In the genomic region with DNA sequence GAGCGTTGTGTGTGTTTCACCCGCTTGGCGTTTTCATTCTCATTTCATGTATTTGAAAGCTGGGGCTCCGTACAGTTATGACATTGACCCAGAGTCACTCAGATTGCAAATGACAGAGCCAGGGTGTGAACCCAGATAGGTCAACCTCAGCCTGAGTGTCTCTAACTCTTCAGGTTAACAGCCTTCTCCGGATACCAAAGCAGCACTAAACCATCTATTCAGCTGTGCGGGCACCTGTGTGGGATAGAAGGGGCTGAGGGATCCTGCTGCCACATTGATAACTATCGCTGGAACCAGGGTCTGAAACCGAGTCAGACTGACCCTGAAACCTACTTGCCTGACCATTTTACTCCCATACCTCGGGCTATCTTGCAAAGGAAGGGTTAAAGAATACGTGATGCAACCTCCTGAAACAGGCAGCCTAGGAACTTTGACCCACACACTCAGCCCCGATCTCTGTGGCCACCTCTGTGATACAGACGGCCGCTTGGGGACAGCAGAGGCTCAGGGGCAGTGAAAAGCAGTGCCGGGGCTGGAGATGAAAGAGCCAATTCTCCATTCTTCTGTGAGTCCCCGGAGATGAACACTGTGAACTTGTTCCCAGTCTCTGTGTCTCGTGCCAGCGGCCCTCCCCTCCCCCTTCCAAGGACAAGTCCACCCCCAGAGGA, we compare ENCODE assay signal across 8 cellular contexts.
DNase-seq lines count a peak whose midpoint lies in the region; ATAC-seq and TF ChIP-seq lines count a peak whose summit lies in the region.

No MANE protein-coding gene starts in this region.

- peaks cover 8% of the 10 kb centered on the region for H3K4me1 ChIP-seq in body of pancreas

- peak; percentile 85 for ATAC-seq in body of pancreas
- ATAC-seq in stimulated activated naive CD8-positive, alpha-beta T cell treated with anti-CD3 and anti-CD28 coated beads, Interleukin-15, amount 100 ng/mL, for 72 hours, result peak; percentile 84
- ATAC-seq in HG02870 (IDR thresholded peaks at IDR 0.05; ENCODE audit: unreplicated experiment), result no peak

- peak; percentile 57 for DNase-seq in EL
- peak; percentile 70 to 77 (median 76) for DNase-seq in body of pancreas
- peak; percentile 84 for DNase-seq in iPS-NIHi7 (ENCODE audit: extremely low spot score)
- DNase-seq in stimulated activated naive CD8-positive, alpha-beta T cell treated with anti-CD3 and anti-CD28 coated beads, Interleukin-15, amount 100 ng/mL, for 72 hours, result peak; percentile 9 to 44
- DNase-seq in SK-N-DZ (ENCODE audit: low spot score), result no peak
- DNase-seq in NCI-H524 treated with DMSO at 0.1 percent for 48 hours (lab: John Stamatoyannopoulos, UW), result no peak

- H3K9me3 Mint-ChIP-seq in stimulated activated naive CD8-positive, alpha-beta T cell treated with anti-CD3 and anti-CD28 coated beads, Interleukin-15, amount 100 ng/mL, for 72 hours, result no peaks in the 10 kb centered on the region

- H3K27ac Mint-ChIP-seq in stimulated activated naive CD8-positive, alpha-beta T cell treated with anti-CD3 and anti-CD28 coated beads, Interleukin-15, amount 100 ng/mL, for 72 hours, result peak overlapping the region in 1 of 2 donors; percentile 72

- H3K4me3 ChIP-seq in body of pancreas, result no peak overlapping the region

- TF ChIP-seq POLR2A in body of pancreas (IDR thresholded peaks at IDR 0.05), result no peak

- H3K27me3 ChIP-seq in body of pancreas, result no peaks in the 10 kb centered on the region

- no peaks in the 10 kb centered on the region for H3K4me1 Mint-ChIP-seq in stimulated activated naive CD8-positive, alpha-beta T cell treated with anti-CD3 and anti-CD28 coated beads, Interleukin-15, amount 100 ng/mL, for 72 hours

- H3K4me3 Mint-ChIP-seq in stimulated activated naive CD8-positive, alpha-beta T cell treated with anti-CD3 and anti-CD28 coated beads, Interleukin-15, amount 100 ng/mL, for 72 hours, result no peak overlapping the region

- 29 to 33% methylated on average over 17 of the region's 17 CpGs for WGBS in body of pancreas, 2 donors

- intact Hi-C loops in body of pancreas (cut with DNase I), result no loop called here

- peaks cover 11% of the 10 kb centered on the region for H3K27me3 Mint-ChIP-seq in stimulated activated naive CD8-positive, alpha-beta T cell treated with anti-CD3 and anti-CD28 coated beads, Interleukin-15, amount 100 ng/mL, for 72 hours

- no peaks in the 10 kb centered on the region for H3K36me3 ChIP-seq in body of pancreas (replicated peaks in 1 of 2; ENCODE audit: insufficient read depth in 1 of 2, low read depth in 2 of 2)

- TF ChIP-seq CTCF in LNCAP (IDR thresholded peaks at IDR 0.05), result peak; percentile 56
- peak; percentile 54 to 94 (median 81) for TF ChIP-seq CTCF in body of pancreas (IDR thresholded peaks at IDR 0.05)

- H3K9me3 ChIP-seq in body of pancreas, result no peaks in the 10 kb centered on the region

- H3K27ac ChIP-seq in body of pancreas, result no peak overlapping the region

Comparison
In these comparisons a context has a peak if more than half of its experiments do, and no peak if none do; other contexts are left out.
1. DNase-seq: peak in EL (single experiment), body of pancreas (4 of 4), iPS-NIHi7 (single experiment) and stimulated activated naive CD8-positive, alpha-beta T cell treated with anti-CD3 and anti-CD28 coated beads, Interleukin-15, amount 100 ng/mL, for 72 hours (2 of 2); none in SK-N-DZ (single experiment) and NCI-H524 treated with DMSO at 0.1 percent for 48 hours (single experiment).